ENCODE assay signal across 10 cellular contexts in genomic region chr18:32802606-32803451, GRCh38. TPM values are rescaled to one million over a fixed set of nuclear protein-coding genes. Genes with fewer than 3 reads are reported as not detected.
A peak's percentile ranks its signal among the peaks of the same experiment; 100 is the strongest.
DNase-seq lines count a peak whose midpoint lies in the region; ATAC-seq lines count a peak whose summit lies in the region.
"Had no signal": no experiment of that assay in that cellular context is flagged by ENCODE, and none has a peak within 500 bp of the region (broad histone marks: within the 10 kb centered on the region; RNA-seq: fewer than 3 reads in every experiment).

No MANE protein-coding gene starts in this region.

- intact Hi-C loops in activated T-helper 2 cell treated with anti-CD3 and anti-CD28 coated beads, Interferon-gamma antibody, Interleukin-2, Interleukin-4, amounts not matched to agents 10 μg/mL and 5 μg/mL and 100 μg/mL, durations not matched to agents 14 hours and 24 hours and 36 hours (cut with micrococcal nuclease), result no loop called here

- peak; percentile 61 for DNase-seq in left kidney (ENCODE audit: low read depth, low spot score)
- DNase-seq in activated T-helper 2 cell treated with anti-CD3 and anti-CD28 coated beads, Interferon-gamma antibody, Interleukin-2, Interleukin-4, amounts not matched to agents 10 μg/mL and 5 μg/mL and 100 μg/mL, durations not matched to agents 14 hours and 24 hours and 36 hours (ENCODE audit: low spot score), result no peak
- DNase-seq in pons (ENCODE audit: low spot score), result no peak
- DNase-seq in NCI-H1417 treated with DMSO at 0.1 percent for 48 hours (lab: John Stamatoyannopoulos, UW), result no peak
- no peak for DNase-seq in activated naive CD4-positive, alpha-beta T cell treated with Interleukin-2 at 50 U/mL for 16 hours
- DNase-seq: effector memory CD8-positive, alpha-beta T cell had no signal

- no peak overlapping the region for H3K4me3 Mint-ChIP-seq in activated T-helper 2 cell treated with anti-CD3 and anti-CD28 coated beads, Interferon-gamma antibody, Interleukin-2, Interleukin-4, amounts not matched to agents 10 μg/mL and 5 μg/mL and 100 μg/mL, durations not matched to agents 14 hours and 24 hours and 36 hours (ENCODE audit: low read depth)
- H3K4me3 Mint-ChIP-seq: activated naive CD4-positive, alpha-beta T cell treated with anti-CD3 and anti-CD28 coated beads, Interleukin-2, amount 50 U/mL, for 24 hours; effector memory CD8-positive, alpha-beta T cell had no signal

- peak; percentile 47 for ATAC-seq in GM18868 (IDR thresholded peaks at IDR 0.05; ENCODE audit: unreplicated experiment)
- peak; percentile 57 for ATAC-seq in GM21737 (IDR thresholded peaks at IDR 0.05; ENCODE audit: unreplicated experiment)
- peak; percentile 70 for ATAC-seq in HG03354 (IDR thresholded peaks at IDR 0.05; ENCODE audit: poor library complexity, severe bottlenecking, unreplicated experiment)

- no peaks in the 10 kb centered on the region for H3K4me1 Mint-ChIP-seq in activated T-helper 2 cell treated with anti-CD3 and anti-CD28 coated beads, Interferon-gamma antibody, Interleukin-2, Interleukin-4, amounts not matched to agents 10 μg/mL and 5 μg/mL and 100 μg/mL, durations not matched to agents 14 hours and 24 hours and 36 hours (ENCODE audit: low read depth)
- H3K4me1 Mint-ChIP-seq: activated naive CD4-positive, alpha-beta T cell treated with anti-CD3 and anti-CD28 coated beads, Interleukin-2, amount 50 U/mL, for 24 hours had no signal

- no peak overlapping the region for H3K27ac Mint-ChIP-seq in activated T-helper 2 cell treated with anti-CD3 and anti-CD28 coated beads, Interferon-gamma antibody, Interleukin-2, Interleukin-4, amounts not matched to agents 10 μg/mL and 5 μg/mL and 100 μg/mL, durations not matched to agents 14 hours and 24 hours and 36 hours
- H3K27ac Mint-ChIP-seq: activated naive CD4-positive, alpha-beta T cell treated with anti-CD3 and anti-CD28 coated beads, Interleukin-2, amount 50 U/mL, for 24 hours; effector memory CD8-positive, alpha-beta T cell had no signal

- no peaks in the 10 kb centered on the region for H3K36me3 Mint-ChIP-seq in activated T-helper 2 cell treated with anti-CD3 and anti-CD28 coated beads, Interferon-gamma antibody, Interleukin-2, Interleukin-4, amounts not matched to agents 10 μg/mL and 5 μg/mL and 100 μg/mL, durations not matched to agents 14 hours and 24 hours and 36 hours (ENCODE audit: low read depth)
- H3K36me3 Mint-ChIP-seq: activated naive CD4-positive, alpha-beta T cell treated with anti-CD3 and anti-CD28 coated beads, Interleukin-2, amount 50 U/mL, for 24 hours had no signal

- no peaks in the 10 kb centered on the region for H3K27me3 Mint-ChIP-seq in activated T-helper 2 cell treated with anti-CD3 and anti-CD28 coated beads, Interferon-gamma antibody, Interleukin-2, Interleukin-4, amounts not matched to agents 10 μg/mL and 5 μg/mL and 100 μg/mL, durations not matched to agents 14 hours and 24 hours and 36 hours (ENCODE audit: low read depth)
- H3K27me3 Mint-ChIP-seq: effector memory CD8-positive, alpha-beta T cell had no signal

- no peaks in the 10 kb centered on the region for H3K9me3 Mint-ChIP-seq in activated T-helper 2 cell treated with anti-CD3 and anti-CD28 coated beads, Interferon-gamma antibody, Interleukin-2, Interleukin-4, amounts not matched to agents 10 μg/mL and 5 μg/mL and 100 μg/mL, durations not matched to agents 14 hours and 24 hours and 36 hours
- H3K9me3 Mint-ChIP-seq: activated naive CD4-positive, alpha-beta T cell treated with anti-CD3 and anti-CD28 coated beads, Interleukin-2, amount 50 U/mL, for 24 hours had no signal

RNA-seq across cellular contexts. Expression of gene KLHL14, which starts 30.0 kb away (rescaled TPM):
- not detected in 2 replicates for total RNA-seq in activated T-helper 2 cell treated with anti-CD3 and anti-CD28 coated beads, Interferon-gamma antibody, Interleukin-2, Interleukin-4, amounts not matched to agents 10 μg/mL and 5 μg/mL and 100 μg/mL, durations not matched to agents 14 hours and 24 hours and 36 hours
